8 cellular contexts compared by ENCODE assay signal in the genomic region with DNA sequence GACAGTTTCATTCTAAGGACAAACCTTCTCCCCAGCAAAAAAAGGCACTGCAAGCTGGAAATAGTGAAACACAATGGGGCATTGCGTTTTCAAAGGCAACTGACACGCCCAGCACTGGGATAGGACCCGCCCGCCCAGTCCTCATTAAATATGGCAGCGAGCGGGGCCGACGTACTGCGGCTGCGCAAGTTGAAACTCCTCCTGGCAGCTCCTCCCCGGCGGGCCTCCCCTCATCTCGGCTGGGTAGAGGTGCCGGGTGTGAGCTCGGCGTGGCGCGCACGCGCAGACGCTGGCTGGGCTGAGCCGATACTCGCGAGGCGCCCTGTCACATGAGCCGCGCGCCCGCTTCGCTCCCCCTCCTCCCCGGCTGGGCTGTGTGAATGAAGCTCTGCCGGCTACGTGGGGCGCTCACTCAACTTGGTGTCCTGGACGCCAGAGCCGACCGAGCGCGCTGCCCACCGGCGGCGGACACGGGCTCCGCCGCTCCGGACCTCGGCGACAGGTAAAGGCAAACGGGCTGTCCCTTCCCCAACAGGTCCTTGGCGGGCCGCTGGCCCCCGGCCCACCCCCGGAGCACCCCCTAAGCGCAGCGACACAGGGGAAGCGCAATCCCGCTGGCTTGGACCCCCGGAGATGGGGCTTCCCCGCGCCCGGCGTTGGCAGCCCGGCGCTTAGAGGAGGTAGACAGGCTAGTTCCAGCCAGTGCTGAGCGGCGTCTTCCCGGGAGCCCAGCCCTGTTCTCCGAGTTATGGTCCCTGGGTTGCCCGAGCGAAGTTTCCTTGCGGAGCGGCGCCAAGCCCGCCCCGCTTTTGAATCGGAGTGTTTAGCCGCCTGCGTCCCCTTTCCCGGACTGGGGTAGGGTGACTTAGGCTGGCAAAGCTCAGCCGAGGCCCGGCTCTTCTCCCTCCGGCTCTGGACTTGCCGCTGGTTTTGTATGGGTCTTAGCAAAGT. TPM values are rescaled to one million over a fixed set of nuclear protein-coding genes. Genes with fewer than 3 reads are reported as not detected.
DNase-seq lines count a peak whose midpoint lies in the region; ATAC-seq, FAIRE-seq and TF ChIP-seq lines count a peak whose summit lies in the region.

CLCN5 (plus strand) TSS at position 306 of the 951 bp plus-strand sequence. CDS start 2,703 bp downstream, outside the sequence.

- H3K4me3 ChIP-seq in HUES48 (ENCODE audit: low read depth, low read length) (peak within 1 kb of the TSS; percentile 70), NT2/D1 (ENCODE audit: insufficient read length, low read depth) (peak within 1 kb of the TSS; percentile 69)

- peak within 1 kb of the TSS; percentile 71 for H3K4me3 Mint-ChIP-seq in mesothelial cell of epicardium

- H3K27me3 ChIP-seq in HUES48 (ENCODE audit: control insufficient read depth, insufficient read depth, low read length) = peaks cover 11% of the 10 kb centered on the region
- H3K27me3 ChIP-seq in NT2/D1 (ENCODE audit: insufficient read depth, insufficient read length) = peaks cover 3% of the 10 kb centered on the region

- H3K27me3 Mint-ChIP-seq in mesothelial cell of epicardium (ENCODE audit: low read depth) = no peaks in the 10 kb centered on the region

- H3K9me3 ChIP-seq in HUES48 (ENCODE audit: control insufficient read depth, insufficient read depth, low read length) = peaks cover 9% of the 10 kb centered on the region; the same call in 1 of the 2 replicates
- H3K9me3 ChIP-seq in NT2/D1 (ENCODE audit: insufficient read depth, low read length) = no peaks in the 10 kb centered on the region

- peak; percentile 53 for FAIRE-seq in endometrium (lab: Jason Lieb, UNC)

- peak; percentile 98 for ATAC-seq in GM21423 (IDR thresholded peaks at IDR 0.05; ENCODE audit: unreplicated experiment)

- no peak within 1 kb of the TSS for H3K27ac ChIP-seq in HUES48 (ENCODE audit: low read depth, low read length)

- no peak for TF ChIP-seq CTCF in mesothelial cell of epicardium (IDR thresholded peaks at IDR 0.05; ENCODE audit: unreplicated experiment)

- H3K36me3 Mint-ChIP-seq in mesothelial cell of epicardium = no peaks in the 10 kb centered on the region

- H3K4me1 ChIP-seq in HUES48 (ENCODE audit: control insufficient read depth, insufficient read depth, low read length) (no peaks in the 10 kb centered on the region; the same call in 1 of the 2 replicates), NT2/D1 (ENCODE audit: insufficient read depth, insufficient read length) (no peaks in the 10 kb centered on the region)

- H3K9me3 Mint-ChIP-seq in mesothelial cell of epicardium = peaks cover 5% of the 10 kb centered on the region

- in situ Hi-C loops in Caki2 (cut with HindIII; ENCODE audit: low pct_unique_long_range_greater_than_20kb, low sequenced_read_pairs) = no loop called here

- peak within 1 kb of the TSS; percentile 18; the same call in 1 of the 2 replicates for H3K9ac ChIP-seq in HUES48 (ENCODE audit: low read depth, low read length)
- H3K9ac ChIP-seq in NT2/D1 (ENCODE audit: insufficient read length, low read depth) = peak within 1 kb of the TSS; percentile 83

- peak within 1 kb of the TSS; percentile 89 for H3K27ac Mint-ChIP-seq in mesothelial cell of epicardium

- peaks cover 69% of the 10 kb centered on the region for H3K4me1 Mint-ChIP-seq in mesothelial cell of epicardium

- H3K36me3 ChIP-seq in HUES48 (ENCODE audit: control insufficient read depth, insufficient read depth, low read length) (no peaks in the 10 kb centered on the region), NT2/D1 (ENCODE audit: insufficient read depth, insufficient read length, low read length) (peaks cover 10% of the 10 kb centered on the region)

- DNase-seq in Caki2 (ENCODE audit: low read depth) (peak; percentile 94), NT2/D1 (ENCODE audit: low read depth, low spot score) (peak; percentile 93), mesothelial cell of epicardium (ENCODE audit: low spot score in 2 of 2, unreplicated experiment in 2 of 2) (peak; percentile 89 to 95)
- DNase-seq in activated CD8-positive, alpha-beta memory T cell treated with anti-CD3 and anti-CD28 coated beads, Interleukin-2, amount 50 U/mL, for 4 hours = peak; percentile 91
- peak; percentile 87 to 89 for DNase-seq in stimulated activated CD8-positive, alpha-beta memory T cell treated with anti-CD3 and anti-CD28 coated beads, Interleukin-15, amount 100 ng/mL, for 4 hours (ENCODE audit: low read depth in 2 of 2)

RNA-seq across cellular contexts. Expression of gene CLCN5, which starts in this region (rescaled TPM):
- 0.34 and 3.9 TPM in 2 replicates for total RNA-seq in Caki2 (2014; rRNA removed; shearing (Covaris generic); ENCODE audit: low replicate concordance)
- 52.0 to 54.7 TPM (median 53.0 TPM) in 3 replicates for total RNA-seq in mesothelial cell of epicardium

Comparison
In these comparisons a context has a peak if more than half of its experiments do, and no peak if none do; other contexts are left out.
1. RNA of gene CLCN5 (total RNA-seq): 52.0 to 54.7 TPM in mesothelial cell of epicardium; 0.34 to 3.9 TPM in Caki2; every median in the first group is over 10 times any median in the second.
2. Peak in every context shown above with its lines, with median percentiles within 50 percentile points of each other: DNase-seq.